Comparison of ENCODE assay signal across 19 cellular contexts in genomic region chr11:130237282-130238006, GRCh38.
DNase-seq lines count a peak whose midpoint lies in the region; ATAC-seq and TF ChIP-seq lines count a peak whose summit lies in the region.
"Had no signal": no experiment of that assay in that cellular context is flagged by ENCODE, and none has a peak within 500 bp of the region (broad histone marks: within the 10 kb centered on the region; RNA-seq: fewer than 3 reads in every experiment).

No MANE protein-coding gene starts in this region.

- peak overlapping the region; percentile 50 for H3K9ac ChIP-seq in OCI-LY3 (ENCODE audit: low read length)
- H3K9ac ChIP-seq: BLaER1 treated with 17β-estradiol and CSF1 and Interleukin-3, amounts not matched to agents 10 nM and 100 nM had no signal

- H3K36me3 ChIP-seq in OCI-LY3 (replicated peaks; ENCODE audit: low read depth, low read length): peaks cover 4% of the 10 kb centered on the region

- no peak for TF ChIP-seq CTCF in OCI-LY3 (IDR thresholded peaks at IDR 0.05; ENCODE audit: low read depth, low read length)

- peaks cover 38% of the 10 kb centered on the region for H3K4me1 ChIP-seq in OCI-LY3 (ENCODE audit: low read length)
- H3K4me1 ChIP-seq: A549 had no signal

- peak overlapping the region; percentile 87 for H3K27ac ChIP-seq in OCI-LY3 (ENCODE audit: low read length)
- H3K27ac ChIP-seq: A549, SK-N-MC had no signal

- H3K79me2 ChIP-seq in OCI-LY3 (ENCODE audit: low read length): no peaks in the 10 kb centered on the region

- peak overlapping the region; percentile 63 for H3K4me3 ChIP-seq in OCI-LY3 (ENCODE audit: low read length)
- H3K4me3 ChIP-seq: A549; BLaER1 treated with 17β-estradiol and CSF1 and Interleukin-3, amounts not matched to agents 10 nM and 100 nM; SK-N-MC had no signal

- peak overlapping the region; percentile 79 for H3K4me2 ChIP-seq in OCI-LY3 (ENCODE audit: low read length)
- H3K4me2 ChIP-seq: A549; BLaER1 treated with 17β-estradiol and CSF1 and Interleukin-3, amounts not matched to agents 10 nM and 100 nM had no signal

- peak; percentile 43 for ATAC-seq in GM18519 (IDR thresholded peaks at IDR 0.05; ENCODE audit: low FRiP score, unreplicated experiment)
- peak; percentile 51 for ATAC-seq in GM21390 (IDR thresholded peaks at IDR 0.05; ENCODE audit: unreplicated experiment)
- peak; percentile 58 for ATAC-seq in HG02885 (IDR thresholded peaks at IDR 0.05; ENCODE audit: poor library complexity, unreplicated experiment)
- no peak for ATAC-seq in HG02610 (IDR thresholded peaks at IDR 0.05; ENCODE audit: unreplicated experiment)
- ATAC-seq in activated CD4-positive, CD25-positive, alpha-beta regulatory T cell treated with anti-CD3 and anti-CD28 coated beads, Interleukin-2, amount 50 U/mL, for 24 hours: no peak
- ATAC-seq: A549 had no signal

- no peaks in the 10 kb centered on the region for H3K9me3 ChIP-seq in OCI-LY3 (ENCODE audit: insufficient read depth, low read length)
- H3K9me3 ChIP-seq: A549; BLaER1 treated with 17β-estradiol and CSF1 and Interleukin-3, amounts not matched to agents 10 nM and 100 nM had no signal

- no peak for DNase-seq in stimulated activated CD4-positive, alpha-beta T cell treated with anti-CD3 and anti-CD28 coated beads, Interleukin-1b, Interleukin-23, amount 100 ng/mL, for 48 hours
- no peak for DNase-seq in germinal center (ENCODE audit: low spot score)
- DNase-seq: CD8-positive, alpha-beta memory T cell; DMS79 treated with DMSO at 0.1 percent for 48 hours; KG1; NCI-H1048; NCI-H1436 treated with DMSO at 0.1 percent for 48 hours; NCI-H2081; NCI-H510A treated with DMSO at 0.1 percent for 48 hours; Right ventricle myocardium superior had no signal

- H2AFZ ChIP-seq in OCI-LY3 (ENCODE audit: low read depth, low read length): no peak overlapping the region

- H3K27me3 ChIP-seq in OCI-LY3 (ENCODE audit: low read depth, low read length): no peaks in the 10 kb centered on the region
- H3K27me3 ChIP-seq: BLaER1 treated with 17β-estradiol and CSF1 and Interleukin-3, amounts not matched to agents 10 nM and 100 nM had no signal

- H4K20me1 ChIP-seq in OCI-LY3 (ENCODE audit: insufficient read depth, low read length): no peaks in the 10 kb centered on the region

Comparison
In these comparisons a context has a peak if more than half of its experiments do, and no peak if none do; other contexts are left out.
1. ATAC-seq: peak in GM18519 (single experiment), GM21390 (single experiment) and HG02885 (single experiment); none in HG02610 (single experiment) and activated CD4-positive, CD25-positive, alpha-beta regulatory T cell treated with anti-CD3 and anti-CD28 coated beads, Interleukin-2, amount 50 U/mL, for 24 hours (0 of 2).